In the genomic region with DNA sequence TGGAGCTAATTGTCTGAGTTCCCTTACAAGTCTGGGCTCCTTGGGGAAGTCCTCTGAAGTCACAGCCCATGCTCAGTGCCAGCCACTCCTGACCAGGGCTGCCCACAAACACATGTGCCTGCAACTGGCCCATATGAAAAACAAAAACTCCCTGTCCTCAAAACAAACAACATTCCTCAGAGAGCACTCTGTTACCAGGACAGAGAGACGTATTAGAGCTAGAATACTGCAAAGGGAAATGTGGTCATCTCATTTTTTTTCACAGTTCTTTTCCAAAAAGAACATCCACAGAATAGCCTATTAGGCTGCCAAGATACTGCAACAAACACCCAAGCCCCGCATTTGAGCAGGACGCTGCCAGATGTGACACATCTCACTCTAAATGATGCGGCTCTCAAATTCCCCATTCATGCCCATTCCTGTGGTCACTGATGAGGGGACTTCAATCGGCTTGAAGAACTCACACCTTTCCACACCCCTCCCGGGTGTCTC, we compare ENCODE assay signal across 12 cellular contexts.
A peak's percentile ranks its signal among the peaks of the same experiment; 100 is the strongest.
DNase-seq lines count a peak whose midpoint lies in the region; ATAC-seq and TF ChIP-seq lines count a peak whose summit lies in the region.
"Had no signal": no experiment of that assay in that cellular context is flagged by ENCODE, and none has a peak within 500 bp of the region (broad histone marks: within the 10 kb centered on the region; RNA-seq: fewer than 3 reads in every experiment).

No MANE protein-coding gene starts in this region.

- no peaks in the 10 kb centered on the region for H3K27me3 Mint-ChIP-seq in activated CD4-positive, alpha-beta T cell treated with anti-CD3 and anti-CD28 coated beads, Interleukin-2, amount 10 ng/mL, durations not matched to agents 24 days and 14 days
- H3K27me3 Mint-ChIP-seq: activated T-helper 17 cell treated with anti-CD3 and anti-CD28 coated beads, Interleukin-2, amount 50 U/mL, for 72 hours had no signal

- no peak overlapping the region for H3K4me3 ChIP-seq in Peyer's patch
- no peak overlapping the region for H3K4me3 ChIP-seq in lower lobe of right lung
- H3K4me3 ChIP-seq: ovary had no signal

- H3K27me3 ChIP-seq in Peyer's patch (no peaks in the 10 kb centered on the region), lower lobe of right lung (ENCODE audit: low read depth) (no peaks in the 10 kb centered on the region)
- H3K27me3 ChIP-seq: ovary had no signal

- no peaks in the 10 kb centered on the region for H3K36me3 Mint-ChIP-seq in activated CD4-positive, alpha-beta T cell treated with anti-CD3 and anti-CD28 coated beads, Interleukin-2, amount 10 ng/mL, durations not matched to agents 24 days and 14 days (ENCODE audit: low read depth)

- H3K4me1 ChIP-seq in Peyer's patch (peaks cover 0 to 39% (median 5%) of the 10 kb centered on the region in 4 donors), lower lobe of right lung (peaks cover 43% of the 10 kb centered on the region)

- peak; percentile 17 to 49 for ATAC-seq in lower lobe of right lung
- no peak for ATAC-seq in HG02870 (IDR thresholded peaks at IDR 0.05; ENCODE audit: unreplicated experiment)
- ATAC-seq: activated T-helper 17 cell treated with anti-CD3 and anti-CD28 coated beads, Interleukin-2, amount 50 U/mL, for 72 hours; PC-3 had no signal

- DNase-seq in Peyer's patch (peak in 1 of 3 donors; percentile 61), epidermal melanocyte (ENCODE audit: insufficient read length, low spot score) (peak; percentile 72), lower lobe of right lung (no peak), substantia nigra (lab: John Stamatoyannopoulos, UW) (peak in 45 of 49 donors; percentile 23 to 95 (median 76)), EL (no peak), NCI-H1092 treated with DMSO at 0.1 percent for 48 hours (lab: John Stamatoyannopoulos, UW) (no peak)
- no peak for DNase-seq in activated CD4-positive, alpha-beta T cell treated with anti-CD3 and anti-CD28 coated beads, Interleukin-2, amount 10 ng/mL, durations not matched to agents 24 days and 14 days
- DNase-seq: NCI-H1930, ovary, PC-3 had no signal

- intact Hi-C loops in lower lobe of right lung (cut with DNase I), result no loop called here
- intact Hi-C loops in activated CD4-positive, alpha-beta T cell treated with anti-CD3 and anti-CD28 coated beads, Interleukin-2, amount 10 ng/mL, durations not matched to agents 24 days and 14 days (cut with micrococcal nuclease), result no loop called here

- H3K36me3 ChIP-seq in Peyer's patch (no peaks in the 10 kb centered on the region), lower lobe of right lung (no peaks in the 10 kb centered on the region)
- H3K36me3 ChIP-seq: ovary had no signal

- TF ChIP-seq POLR2A in Peyer's patch (IDR thresholded peaks at IDR 0.05), result no peak

- H3K9me3 Mint-ChIP-seq in activated CD4-positive, alpha-beta T cell treated with anti-CD3 and anti-CD28 coated beads, Interleukin-2, amount 10 ng/mL, durations not matched to agents 24 days and 14 days, result no peaks in the 10 kb centered on the region
- H3K9me3 Mint-ChIP-seq: activated T-helper 17 cell treated with anti-CD3 and anti-CD28 coated beads, Interleukin-2, amount 50 U/mL, for 72 hours had no signal

- H3K9me3 ChIP-seq in Peyer's patch (no peaks in the 10 kb centered on the region), lower lobe of right lung (no peaks in the 10 kb centered on the region)
- H3K9me3 ChIP-seq: ovary had no signal

- no peak overlapping the region for H3K4me3 Mint-ChIP-seq in activated CD4-positive, alpha-beta T cell treated with anti-CD3 and anti-CD28 coated beads, Interleukin-2, amount 10 ng/mL, durations not matched to agents 24 days and 14 days
- H3K4me3 Mint-ChIP-seq: activated T-helper 17 cell treated with anti-CD3 and anti-CD28 coated beads, Interleukin-2, amount 50 U/mL, for 72 hours had no signal

- TF ChIP-seq CTCF in Peyer's patch (IDR thresholded peaks at IDR 0.05), result no peak
- no peak for TF ChIP-seq CTCF in lower lobe of right lung (IDR thresholded peaks at IDR 0.05)

- H3K4me1 Mint-ChIP-seq in activated CD4-positive, alpha-beta T cell treated with anti-CD3 and anti-CD28 coated beads, Interleukin-2, amount 10 ng/mL, durations not matched to agents 24 days and 14 days, result no peaks in the 10 kb centered on the region
- H3K4me1 Mint-ChIP-seq: activated T-helper 17 cell treated with anti-CD3 and anti-CD28 coated beads, Interleukin-2, amount 50 U/mL, for 72 hours had no signal

- no peak overlapping the region for H3K27ac Mint-ChIP-seq in activated CD4-positive, alpha-beta T cell treated with anti-CD3 and anti-CD28 coated beads, Interleukin-2, amount 10 ng/mL, durations not matched to agents 24 days and 14 days
- H3K27ac Mint-ChIP-seq: activated T-helper 17 cell treated with anti-CD3 and anti-CD28 coated beads, Interleukin-2, amount 50 U/mL, for 72 hours had no signal

- H3K27ac ChIP-seq in Peyer's patch (peak overlapping the region in 3 of 4 donors; percentile 3 to 89 (median 69)), lower lobe of right lung (no peak overlapping the region), substantia nigra (ENCODE audit: low read depth, low read length, poor library complexity, severe bottlenecking) (peak overlapping the region; percentile 99)
- H3K27ac ChIP-seq: ovary had no signal

Comparison
In these comparisons a context has a peak if more than half of its experiments do, and no peak if none do; other contexts are left out.
1. DNase-seq: peak in epidermal melanocyte (single experiment) and substantia nigra (45 of 49); none in lower lobe of right lung (single experiment), EL (single experiment), activated CD4-positive, alpha-beta T cell treated with anti-CD3 and anti-CD28 coated beads, Interleukin-2, amount 10 ng/mL, durations not matched to agents 24 days and 14 days (single experiment) and NCI-H1092 treated with DMSO at 0.1 percent for 48 hours (single experiment).